Comparison of ENCODE assay signal across 8 cellular contexts in genomic region chr3:120678331-120678845, GRCh38. TPM values are rescaled to one million over a fixed set of nuclear protein-coding genes. Genes with fewer than 3 reads are reported as not detected.
DNase-seq lines count a peak whose midpoint lies in the region; ATAC-seq lines count a peak whose summit lies in the region.

No MANE protein-coding gene starts in this region.

- peaks cover 9% of the 10 kb centered on the region for H3K4me1 Mint-ChIP-seq in stimulated activated naive CD8-positive, alpha-beta T cell treated with anti-CD3 and anti-CD28 coated beads, Interleukin-15, amount 100 ng/mL, for 72 hours

- H3K4me3 Mint-ChIP-seq in stimulated activated naive CD8-positive, alpha-beta T cell treated with anti-CD3 and anti-CD28 coated beads, Interleukin-15, amount 100 ng/mL, for 72 hours: no peak overlapping the region

- H3K27ac Mint-ChIP-seq in stimulated activated naive CD8-positive, alpha-beta T cell treated with anti-CD3 and anti-CD28 coated beads, Interleukin-15, amount 100 ng/mL, for 72 hours: peak overlapping the region in 1 of 2 donors; percentile 17

- DNase-seq in NCI-H69 (lab: John Stamatoyannopoulos, UW): peak; percentile 4
- peak; percentile 48 for DNase-seq in cerebellum (ENCODE audit: low spot score)
- DNase-seq in left kidney (ENCODE audit: low read depth, low spot score): peak; percentile 83
- no peak for DNase-seq in activated CD4-positive, CD25-positive, alpha-beta regulatory T cell treated with anti-CD3 and anti-CD28 coated beads, Interleukin-2, amount 50 U/mL, for 72 hours
- DNase-seq in stimulated activated naive CD8-positive, alpha-beta T cell treated with anti-CD3 and anti-CD28 coated beads, Interleukin-15, amount 100 ng/mL, for 72 hours: no peak

- peaks cover 9 to 18% of the 10 kb centered on the region in 2 donors for H3K9me3 Mint-ChIP-seq in stimulated activated naive CD8-positive, alpha-beta T cell treated with anti-CD3 and anti-CD28 coated beads, Interleukin-15, amount 100 ng/mL, for 72 hours

- ATAC-seq in GM18519 (IDR thresholded peaks at IDR 0.05; ENCODE audit: low FRiP score, unreplicated experiment): peak; percentile 45
- peak; percentile 56 for ATAC-seq in HG02870 (IDR thresholded peaks at IDR 0.05; ENCODE audit: unreplicated experiment)
- no peak for ATAC-seq in stimulated activated naive CD8-positive, alpha-beta T cell treated with anti-CD3 and anti-CD28 coated beads, Interleukin-15, amount 100 ng/mL, for 72 hours

- peak overlapping the region; percentile 71 for H3K27ac ChIP-seq in temporal lobe (ENCODE audit: low read depth, low read length)

- H3K27me3 Mint-ChIP-seq in stimulated activated naive CD8-positive, alpha-beta T cell treated with anti-CD3 and anti-CD28 coated beads, Interleukin-15, amount 100 ng/mL, for 72 hours: no peaks in the 10 kb centered on the region

RNA-seq across cellular contexts. Expression of gene HGD, which starts 3.7 kb away (rescaled TPM):
- total RNA-seq in cerebellum (0.45 TPM), temporal lobe (0.98 TPM)

Comparison
In these comparisons a context has a peak if more than half of its experiments do, and no peak if none do; other contexts are left out.
1. DNase-seq: peak in NCI-H69 (single experiment), cerebellum (single experiment) and left kidney (single experiment); none in activated CD4-positive, CD25-positive, alpha-beta regulatory T cell treated with anti-CD3 and anti-CD28 coated beads, Interleukin-2, amount 50 U/mL, for 72 hours (single experiment) and stimulated activated naive CD8-positive, alpha-beta T cell treated with anti-CD3 and anti-CD28 coated beads, Interleukin-15, amount 100 ng/mL, for 72 hours (0 of 2).